23 cellular contexts compared by ENCODE assay signal in the genomic region with DNA sequence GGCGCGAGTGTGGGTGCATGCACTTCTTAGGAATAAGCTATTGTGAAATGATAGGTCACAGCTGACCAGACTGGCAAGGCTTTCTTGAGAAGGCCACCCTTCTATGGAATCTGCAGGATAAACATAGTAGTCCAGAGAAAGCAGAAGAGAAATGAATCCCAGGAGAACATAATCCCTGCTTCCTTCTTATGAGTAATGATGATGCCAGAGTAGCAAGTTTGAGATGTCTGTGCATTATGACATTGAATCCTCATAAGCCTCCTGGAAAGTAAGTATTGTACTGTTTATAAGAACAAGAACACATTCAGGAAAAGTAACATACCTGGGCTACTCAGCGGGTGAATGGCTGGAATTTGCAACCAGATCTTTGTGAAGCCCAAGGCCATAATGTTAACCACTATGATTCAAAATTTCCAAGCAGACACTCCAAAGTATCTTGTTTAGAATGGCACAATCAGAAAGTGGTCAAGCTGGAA.
DNase-seq lines count a peak whose midpoint lies in the region; ATAC-seq and TF ChIP-seq lines count a peak whose summit lies in the region.
"Had no signal": no experiment of that assay in that cellular context is flagged by ENCODE, and none has a peak within 500 bp of the region (broad histone marks: within the 10 kb centered on the region; RNA-seq: fewer than 3 reads in every experiment).

No MANE protein-coding gene starts in this region.

- intact Hi-C loops in mammary epithelial cell (cut with micrococcal nuclease): no loop called here
- intact Hi-C loops in activated T-helper 1 cell treated with anti-CD3 and anti-CD28 coated beads, Interleukin-12 subunit alpha, Interleukin-12 subunit beta, Interleukin-2, Interleukin-4 antibody, amounts not matched to agents 30 ng/mL and 10 ng/mL and 1 ng/mL, durations not matched to agents 14 hours and 24 hours and 36 hours (cut with micrococcal nuclease): no loop called here

- peaks cover 58% of the 10 kb centered on the region for H3K4me1 ChIP-seq in mammary epithelial cell (ENCODE audit: insufficient read depth, low read length)
- H3K4me1 ChIP-seq: neural progenitor cell, Peyer's patch, tibial nerve had no signal

- no peak overlapping the region for H3K4me3 Mint-ChIP-seq in activated T-helper 1 cell treated with anti-CD3 and anti-CD28 coated beads, Interleukin-12 subunit alpha, Interleukin-12 subunit beta, Interleukin-2, Interleukin-4 antibody, amounts not matched to agents 30 ng/mL and 10 ng/mL and 1 ng/mL, durations not matched to agents 14 hours and 24 hours and 36 hours
- H3K4me3 Mint-ChIP-seq: activated naive CD4-positive, alpha-beta T cell treated with anti-CD3 and anti-CD28 coated beads for 36 hours; brain; neural progenitor cell; stimulated activated naive B cell treated with anti-CD40 and anti-IgM and Interleukin-4, amounts not matched to agents 10 μg/mL and 1 μg/mL and 100 μg/mL, for 72 hours had no signal

- no peak overlapping the region for H3K27ac Mint-ChIP-seq in activated T-helper 1 cell treated with anti-CD3 and anti-CD28 coated beads, Interleukin-12 subunit alpha, Interleukin-12 subunit beta, Interleukin-2, Interleukin-4 antibody, amounts not matched to agents 30 ng/mL and 10 ng/mL and 1 ng/mL, durations not matched to agents 14 hours and 24 hours and 36 hours
- H3K27ac Mint-ChIP-seq: activated naive CD4-positive, alpha-beta T cell treated with anti-CD3 and anti-CD28 coated beads for 36 hours; neural progenitor cell; stimulated activated naive B cell treated with anti-CD40 and anti-IgM and Interleukin-4, amounts not matched to agents 10 μg/mL and 1 μg/mL and 100 μg/mL, for 72 hours had no signal

- H3K4me2 ChIP-seq in mammary epithelial cell (ENCODE audit: insufficient read depth, low read depth, low read length): peak overlapping the region; percentile 22
- H3K4me2 ChIP-seq: neural progenitor cell had no signal

- H4K20me1 ChIP-seq in mammary epithelial cell (ENCODE audit: insufficient read depth, low read length): no peaks in the 10 kb centered on the region

- TF ChIP-seq CTCF in mammary epithelial cell (conservative IDR thresholded peaks at IDR 0.05 in 1 of 2, IDR thresholded peaks at IDR 0.05 in 1 of 2; ENCODE audit: extremely low read depth in 1 of 2, insufficient read depth in 1 of 2, low read depth in 1 of 2, low read length in 2 of 2): no peak

- H3K9ac ChIP-seq in mammary epithelial cell (ENCODE audit: insufficient read depth, low read length): peak overlapping the region; percentile 24
- H3K9ac ChIP-seq: neural progenitor cell had no signal

- H3K27ac ChIP-seq in mammary epithelial cell (ENCODE audit: insufficient read depth, low read depth, low read length): peak overlapping the region; percentile 91
- H3K27ac ChIP-seq: C4-2B, dorsolateral prefrontal cortex, neural progenitor cell, Peyer's patch, tibial nerve had no signal

- no peaks in the 10 kb centered on the region for H3K79me2 ChIP-seq in mammary epithelial cell (ENCODE audit: insufficient read depth, low read length)

- in situ Hi-C loops in mammary epithelial cell (cut with MboI; ENCODE audit: low sequenced_read_pairs in 2 of 2): loop anchor here (5.0 to 25.0 kb wide), 2 partner anchors 68 to 263 kb away; a partner anchor contains a TSS

- H3K9me3 Mint-ChIP-seq in activated T-helper 1 cell treated with anti-CD3 and anti-CD28 coated beads, Interleukin-12 subunit alpha, Interleukin-12 subunit beta, Interleukin-2, Interleukin-4 antibody, amounts not matched to agents 30 ng/mL and 10 ng/mL and 1 ng/mL, durations not matched to agents 14 hours and 24 hours and 36 hours: no peaks in the 10 kb centered on the region
- H3K9me3 Mint-ChIP-seq: activated naive CD4-positive, alpha-beta T cell treated with anti-CD3 and anti-CD28 coated beads for 36 hours; neural progenitor cell; stimulated activated naive B cell treated with anti-CD40 and anti-IgM and Interleukin-4, amounts not matched to agents 10 μg/mL and 1 μg/mL and 100 μg/mL, for 72 hours had no signal

- no peak for ATAC-seq in GM21786 (IDR thresholded peaks at IDR 0.05; ENCODE audit: unreplicated experiment)
- ATAC-seq in HG03045 (IDR thresholded peaks at IDR 0.05; ENCODE audit: unreplicated experiment): no peak
- ATAC-seq: left cardiac atrium; stimulated activated naive B cell treated with anti-CD40 and anti-IgM and Interleukin-4, amounts not matched to agents 10 μg/mL and 1 μg/mL and 100 μg/mL, for 72 hours had no signal

- dilution Hi-C loops in mammary epithelial cell (cut with HindIII; ENCODE audit: low sequenced_read_pairs): loop anchor here (5.0 kb wide), 1 partner anchor 78 kb away; no protein-coding TSS in a partner anchor

- DNase-seq in A172 (ENCODE audit: low spot score) (peak; percentile 13), LHCN-M2 (ENCODE audit: low read depth) (peak; percentile 87), mammary epithelial cell (peak; percentile 91), iris pigment epithelial cell (ENCODE audit: low read depth) (peak; percentile 56), cortex of kidney (lab: John Stamatoyannopoulos, UW) (no peak)
- no peak for DNase-seq in activated T-helper 1 cell treated with anti-CD3 and anti-CD28 coated beads, Interleukin-12 subunit alpha, Interleukin-12 subunit beta, Interleukin-2, Interleukin-4 antibody, amounts not matched to agents 30 ng/mL and 10 ng/mL and 1 ng/mL, durations not matched to agents 14 hours and 24 hours and 36 hours (ENCODE audit: low spot score)
- DNase-seq: activated CD4-positive, alpha-beta T cell treated with anti-CD3 and anti-CD28 coated beads, Interleukin-2, amount 50 U/mL, for 1 hour; activated naive CD4-positive, alpha-beta T cell treated with anti-CD3 and anti-CD28 coated beads for 36 hours; DMS153; dorsolateral prefrontal cortex; hippocampal formation; left cardiac atrium; midbrain; NCI-H2227 treated with DMSO at 0.1 percent for 48 hours; Peyer's patch; retina; stimulated activated naive B cell treated with anti-CD40 and anti-IgM and Interleukin-4, amounts not matched to agents 10 μg/mL and 1 μg/mL and 100 μg/mL, for 72 hours had no signal

- CTCF ChIA-PET in mammary epithelial cell (lab: Charles Lee; ENCODE audit: low non-redundant PET): no interaction called here

- H3K4me3 ChIP-seq in mammary epithelial cell (replicated peaks in 1 of 3; ENCODE audit: insufficient read depth in 1 of 3, low read depth in 2 of 3, low read length in 3 of 3): no peak overlapping the region
- H3K4me3 ChIP-seq: dorsolateral prefrontal cortex, neural progenitor cell, Peyer's patch, tibial nerve had no signal

- H3K27me3 ChIP-seq in mammary epithelial cell (ENCODE audit: insufficient read depth, low read length): no peaks in the 10 kb centered on the region
- H3K27me3 ChIP-seq: dorsolateral prefrontal cortex, neural progenitor cell, Peyer's patch, tibial nerve had no signal

- 54% methylated on average over 3 of the region's 3 CpGs for WGBS in mammary epithelial cell (ENCODE audit: low coverage, missing lambda C conversion rate)

- H3K27me3 Mint-ChIP-seq in activated T-helper 1 cell treated with anti-CD3 and anti-CD28 coated beads, Interleukin-12 subunit alpha, Interleukin-12 subunit beta, Interleukin-2, Interleukin-4 antibody, amounts not matched to agents 30 ng/mL and 10 ng/mL and 1 ng/mL, durations not matched to agents 14 hours and 24 hours and 36 hours (ENCODE audit: insufficient read depth): no peaks in the 10 kb centered on the region
- H3K27me3 Mint-ChIP-seq: stimulated activated naive B cell treated with anti-CD40 and anti-IgM and Interleukin-4, amounts not matched to agents 10 μg/mL and 1 μg/mL and 100 μg/mL, for 72 hours had no signal

- peak overlapping the region; percentile 42 for H2AFZ ChIP-seq in mammary epithelial cell (ENCODE audit: low read depth, low read length)
- H2AFZ ChIP-seq: neural progenitor cell had no signal

- no TSS peak for BruUV-seq in mammary epithelial cell (replicated peaks; lab: Mats Ljungman, UMichigan)

- no peaks in the 10 kb centered on the region for H3K9me3 ChIP-seq in mammary epithelial cell (replicated peaks; ENCODE audit: insufficient read depth, low read length)
- H3K9me3 ChIP-seq: Peyer's patch, tibial nerve had no signal

- no peaks in the 10 kb centered on the region for H3K36me3 ChIP-seq in mammary epithelial cell (ENCODE audit: insufficient read depth, low read length)
- H3K36me3 ChIP-seq: neural progenitor cell, Peyer's patch, tibial nerve had no signal

- no peaks in the 10 kb centered on the region for H3K4me1 Mint-ChIP-seq in activated T-helper 1 cell treated with anti-CD3 and anti-CD28 coated beads, Interleukin-12 subunit alpha, Interleukin-12 subunit beta, Interleukin-2, Interleukin-4 antibody, amounts not matched to agents 30 ng/mL and 10 ng/mL and 1 ng/mL, durations not matched to agents 14 hours and 24 hours and 36 hours (ENCODE audit: low read depth)
- H3K4me1 Mint-ChIP-seq: neural progenitor cell; stimulated activated naive B cell treated with anti-CD40 and anti-IgM and Interleukin-4, amounts not matched to agents 10 μg/mL and 1 μg/mL and 100 μg/mL, for 72 hours had no signal

- no peaks in the 10 kb centered on the region for H3K36me3 Mint-ChIP-seq in activated T-helper 1 cell treated with anti-CD3 and anti-CD28 coated beads, Interleukin-12 subunit alpha, Interleukin-12 subunit beta, Interleukin-2, Interleukin-4 antibody, amounts not matched to agents 30 ng/mL and 10 ng/mL and 1 ng/mL, durations not matched to agents 14 hours and 24 hours and 36 hours (ENCODE audit: low read depth)
- H3K36me3 Mint-ChIP-seq: brain; neural progenitor cell; stimulated activated naive B cell treated with anti-CD40 and anti-IgM and Interleukin-4, amounts not matched to agents 10 μg/mL and 1 μg/mL and 100 μg/mL, for 72 hours had no signal

Comparison
In these comparisons a context has a peak if more than half of its experiments do, and no peak if none do; other contexts are left out.
1. DNase-seq: peak in A172 (single experiment), LHCN-M2 (single experiment), mammary epithelial cell (single experiment) and iris pigment epithelial cell (single experiment); none in activated T-helper 1 cell treated with anti-CD3 and anti-CD28 coated beads, Interleukin-12 subunit alpha, Interleukin-12 subunit beta, Interleukin-2, Interleukin-4 antibody, amounts not matched to agents 30 ng/mL and 10 ng/mL and 1 ng/mL, durations not matched to agents 14 hours and 24 hours and 36 hours (single experiment) and cortex of kidney (single experiment).